In genomic region chr5:172528440-172528839, GRCh38 we compare ENCODE assay signal across 23 cellular contexts.
DNase-seq lines count a peak whose midpoint lies in the region; ATAC-seq and TF ChIP-seq lines count a peak whose summit lies in the region.
"Had no signal": no experiment of that assay in that cellular context is flagged by ENCODE, and none has a peak within 500 bp of the region (broad histone marks: within the 10 kb centered on the region; RNA-seq: fewer than 3 reads in every experiment).

No MANE protein-coding gene starts in this region.

- TF ChIP-seq CTCF in GM13976 (IDR thresholded peaks at IDR 0.05; ENCODE audit: borderline replicate concordance, control extremely low read depth, extremely low read depth, insufficient read depth, missing control alignments): no peak
- no peak for TF ChIP-seq CTCF in coronary artery (IDR thresholded peaks at IDR 0.05)
- TF ChIP-seq CTCF in psoas muscle (IDR thresholded peaks at IDR 0.05): no peak

- intact Hi-C loops in psoas muscle (cut with DNase I): no loop called here

- no peaks in the 10 kb centered on the region for H3K4me1 ChIP-seq in psoas muscle

- H3K27ac ChIP-seq in coronary artery (peak overlapping the region in 1 of 2 donors; percentile 5), psoas muscle (peak overlapping the region; percentile 14)
- H3K27ac ChIP-seq: brain microvascular endothelial cell, prostate gland, thoracic aorta had no signal

- WGBS in psoas muscle, 3 donors: 46 to 53% (median 48%) methylated on average over 3 of the region's 3 CpGs

- H3K27me3 ChIP-seq in psoas muscle (ENCODE audit: insufficient read depth in 3 of 3, low read length in 2 of 3): no peaks in the 10 kb centered on the region

- H3K4me3 ChIP-seq in coronary artery: no peak overlapping the region
- H3K4me3 ChIP-seq in psoas muscle: no peak overlapping the region
- H3K4me3 ChIP-seq: prostate gland, thoracic aorta had no signal

- in situ Hi-C loops in GM13976 (cut with MboI; ENCODE audit: low sequenced_read_pairs, unreplicated experiment): no loop called here

- peak; percentile 57 for DNase-seq in AG20443 (ENCODE audit: low spot score)
- DNase-seq in GM13976 (ENCODE audit: low spot score): peak; percentile 9
- peak; percentile 5 for DNase-seq in coronary artery (ENCODE audit: low spot score)
- DNase-seq in psoas muscle: no peak
- no peak for DNase-seq in stimulated activated CD4-positive, alpha-beta T cell treated with anti-CD3 and anti-CD28 coated beads, Interleukin-2, amount 100 ng/mL, for 24 hours
- no peak for DNase-seq in NCI-H1436 (lab: John Stamatoyannopoulos, UW)
- DNase-seq: activated B cell treated with CpG ODN at 0.5 μM for 24 hours; activated CD4-positive, alpha-beta memory T cell treated with anti-CD3 and anti-CD28 coated beads for 36 hours; activated effector memory CD4-positive, alpha-beta T cell treated with anti-CD3 and anti-CD28 coated beads, Interleukin-2, amount 50 U/mL, for 16 hours; brain microvascular endothelial cell; COR-L47; cortex of kidney; H7; hippocampal formation; KG1; NCI-H187; NCI-H748 treated with DMSO at 0.1 percent for 48 hours; RPMI8226; stimulated activated CD4-positive, alpha-beta T cell treated with anti-CD3 and anti-CD28 coated beads, Interleukin-4, amount 100 ng/mL, for 1 hour; stimulated activated naive CD4-positive, alpha-beta T cell had no signal

- ATAC-seq in psoas muscle: no peak
- no peak for ATAC-seq in HG02852 (IDR thresholded peaks at IDR 0.05; ENCODE audit: unreplicated experiment)

- H3K9me3 ChIP-seq in psoas muscle: no peaks in the 10 kb centered on the region
- H3K9me3 ChIP-seq: prostate gland, thoracic aorta had no signal

- H3K36me3 ChIP-seq in psoas muscle (ENCODE audit: insufficient read depth in 1 of 2, low read depth in 1 of 2): no peaks in the 10 kb centered on the region
- H3K36me3 ChIP-seq: brain microvascular endothelial cell, prostate gland, thoracic aorta had no signal

Comparison
In these comparisons a context has a peak if more than half of its experiments do, and no peak if none do; other contexts are left out.
1. DNase-seq: peak in AG20443 (single experiment), GM13976 (single experiment) and coronary artery (single experiment); none in psoas muscle (0 of 2), stimulated activated CD4-positive, alpha-beta T cell treated with anti-CD3 and anti-CD28 coated beads, Interleukin-2, amount 100 ng/mL, for 24 hours (0 of 2) and NCI-H1436 (single experiment).